ENCODE assay signal across 20 cellular contexts in genomic region chr5:80172067-80172690, GRCh38.
DNase-seq lines count a peak whose midpoint lies in the region; ATAC-seq and TF ChIP-seq lines count a peak whose summit lies in the region.
"Had no signal": no experiment of that assay in that cellular context is flagged by ENCODE, and none has a peak within 500 bp of the region (broad histone marks: within the 10 kb centered on the region; RNA-seq: fewer than 3 reads in every experiment).

No MANE protein-coding gene starts in this region.

- H3K9me3 Mint-ChIP-seq in CD4-positive, CD25-positive, alpha-beta regulatory T cell: no peaks in the 10 kb centered on the region
- H3K9me3 Mint-ChIP-seq in GM23338 (no peaks in the 10 kb centered on the region), nephron (no peaks in the 10 kb centered on the region)
- H3K9me3 Mint-ChIP-seq: activated T-helper 17 cell treated with anti-CD3 and anti-CD28 coated beads, Interleukin-2, amount 50 U/mL, for 72 hours; endodermal cell had no signal

- no peaks in the 10 kb centered on the region for H3K9me3 ChIP-seq in CD4-positive, CD25-positive, alpha-beta regulatory T cell (ENCODE audit: control insufficient read depth in 2 of 2, low read length in 2 of 2)

- H3K4me3 Mint-ChIP-seq in CD4-positive, CD25-positive, alpha-beta regulatory T cell: no peak overlapping the region
- H3K4me3 Mint-ChIP-seq in GM23338: no peak overlapping the region
- H3K4me3 Mint-ChIP-seq in nephron: peak overlapping the region in 1 of 3 experiments; percentile 10
- H3K4me3 Mint-ChIP-seq: activated T-helper 17 cell treated with anti-CD3 and anti-CD28 coated beads, Interleukin-2, amount 50 U/mL, for 72 hours; endodermal cell had no signal

- H3K4me2 ChIP-seq in GM23338: no peak overlapping the region

- peaks cover 7% of the 10 kb centered on the region; the same call in 1 of the 2 replicates for H3F3A ChIP-seq in GM23338 (replicated peaks; ENCODE audit: low read depth)

- DNase-seq in CD4-positive, CD25-positive, alpha-beta regulatory T cell: no peak
- DNase-seq in GM23338 (ENCODE audit: low spot score) (no peak), dermis blood vessel endothelial cell (peak; percentile 12), GM19238 (ENCODE audit: insufficient read length, low spot score) (no peak), ecto neural progenitor cell (ENCODE audit: low spot score) (no peak)
- DNase-seq in stimulated activated naive CD4-positive, alpha-beta T cell treated with Interleukin-2 at 50 U/mL for 16 hours (lab: John Stamatoyannopoulos, UW): no peak
- DNase-seq: activated CD4-positive, alpha-beta T cell treated with anti-CD3 and anti-CD28 coated beads, Interleukin-2, amount 50 U/mL, for 48 hours; amniotic stem cell; cerebellar nuclear complex; COR-L47; endodermal cell; foreskin keratinocyte; HCEC 1CT; kidney glomerular epithelial cell; NCI-H187; NCI-H345; NK-92 treated with Interleukin-12 subunit alpha and Interleukin-12 subunit beta, amount 100 ng/mL, for 24 hours; stimulated activated naive CD4-positive, alpha-beta T cell had no signal

- peak overlapping the region in 2 of 3 donors; percentile 38 to 97 for H3K27ac Mint-ChIP-seq in CD4-positive, CD25-positive, alpha-beta regulatory T cell
- H3K27ac Mint-ChIP-seq in GM23338 (no peak overlapping the region; the same call in 1 of the 2 replicates), nephron (peak overlapping the region; percentile 85 to 93 (median 90))

- no peak overlapping the region for H2AFZ ChIP-seq in GM23338

- peaks cover 4% of the 10 kb centered on the region; the same call in 1 of the 2 replicates for H3K79me2 ChIP-seq in GM23338 (replicated peaks; ENCODE audit: insufficient read depth)

- H3K4me1 Mint-ChIP-seq in CD4-positive, CD25-positive, alpha-beta regulatory T cell: peaks cover 0 to 34% (median 19%) of the 10 kb centered on the region in 4 donors
- H3K4me1 Mint-ChIP-seq in GM23338 (peaks cover 21% of the 10 kb centered on the region), nephron (peaks cover 26% of the 10 kb centered on the region)

- H3K27me3 ChIP-seq in CD4-positive, CD25-positive, alpha-beta regulatory T cell (ENCODE audit: control insufficient read depth, insufficient read depth, low read length): no peaks in the 10 kb centered on the region
- H3K27me3 ChIP-seq in GM23338 (ENCODE audit: insufficient read depth): no peaks in the 10 kb centered on the region
- H3K27me3 ChIP-seq: foreskin keratinocyte had no signal

- no peaks in the 10 kb centered on the region for H4K20me1 ChIP-seq in GM23338 (replicated peaks; ENCODE audit: insufficient read depth)

- peaks cover 1% of the 10 kb centered on the region for H3K4me1 ChIP-seq in CD4-positive, CD25-positive, alpha-beta regulatory T cell (ENCODE audit: control insufficient read depth, insufficient read depth, low read length, poor library complexity, severe bottlenecking)
- H3K4me1 ChIP-seq in GM23338 (ENCODE audit: insufficient read depth): peaks cover 16% of the 10 kb centered on the region
- H3K4me1 ChIP-seq: foreskin keratinocyte had no signal

- TF ChIP-seq CTCF in GM23338 (conservative IDR thresholded peaks at IDR 0.05; ENCODE audit: low read depth in 2 of 2) (no peak), nephron (IDR thresholded peaks at IDR 0.05; ENCODE audit: unreplicated experiment in 3 of 3) (no peak)

- no peak overlapping the region for H3K27ac ChIP-seq in CD4-positive, CD25-positive, alpha-beta regulatory T cell (ENCODE audit: insufficient read depth, low read length, poor library complexity, severe bottlenecking)
- peak overlapping the region; percentile 33 for H3K27ac ChIP-seq in GM23338 (ENCODE audit: low read depth)
- H3K27ac ChIP-seq: foreskin keratinocyte had no signal

- H3K36me3 Mint-ChIP-seq in CD4-positive, CD25-positive, alpha-beta regulatory T cell: peaks cover 60% of the 10 kb centered on the region
- H3K36me3 Mint-ChIP-seq in GM23338 (ENCODE audit: low read depth) (peaks cover 66% of the 10 kb centered on the region), nephron (ENCODE audit: low read depth) (peaks cover 52% of the 10 kb centered on the region)

- peaks cover 61% of the 10 kb centered on the region for H3K36me3 ChIP-seq in CD4-positive, CD25-positive, alpha-beta regulatory T cell (ENCODE audit: control insufficient read depth, insufficient read depth, low read length)
- H3K36me3 ChIP-seq in GM23338 (ENCODE audit: insufficient read depth): peaks cover 28% of the 10 kb centered on the region; the same call in 1 of the 2 replicates

- no peaks in the 10 kb centered on the region for H3K27me3 Mint-ChIP-seq in CD4-positive, CD25-positive, alpha-beta regulatory T cell
- H3K27me3 Mint-ChIP-seq in GM23338 (ENCODE audit: insufficient read depth, low read depth, poor library complexity): peaks cover 5% of the 10 kb centered on the region
- no peaks in the 10 kb centered on the region for H3K27me3 Mint-ChIP-seq in nephron (ENCODE audit: low read depth)
- H3K27me3 Mint-ChIP-seq: activated T-helper 17 cell treated with anti-CD3 and anti-CD28 coated beads, Interleukin-2, amount 50 U/mL, for 72 hours had no signal

- no peak for ATAC-seq in CD4-positive, CD25-positive, alpha-beta regulatory T cell (ENCODE audit: low read depth in 2 of 2)
- no peak for ATAC-seq in GM23338
- ATAC-seq: activated T-helper 17 cell treated with anti-CD3 and anti-CD28 coated beads, Interleukin-2, amount 50 U/mL, for 72 hours; foreskin keratinocyte had no signal

- H3K4me3 ChIP-seq in CD4-positive, CD25-positive, alpha-beta regulatory T cell (ENCODE audit: low read depth, low read length): no peak overlapping the region
- no peak overlapping the region for H3K4me3 ChIP-seq in GM23338

- no peaks in the 10 kb centered on the region for H3K9me2 ChIP-seq in GM23338 (ENCODE audit: insufficient read depth)

TF ChIP-seq in GM23338, 12 proteins besides CTCF, POLR2A, EP300 and RAD21:
- no peak for TF ChIP-seq ZNF331 (CRISPR knock-in tag; IDR thresholded peaks at IDR 0.05; ENCODE audit: low read depth)
